9 cellular contexts compared by ENCODE assay signal in the genomic region with DNA sequence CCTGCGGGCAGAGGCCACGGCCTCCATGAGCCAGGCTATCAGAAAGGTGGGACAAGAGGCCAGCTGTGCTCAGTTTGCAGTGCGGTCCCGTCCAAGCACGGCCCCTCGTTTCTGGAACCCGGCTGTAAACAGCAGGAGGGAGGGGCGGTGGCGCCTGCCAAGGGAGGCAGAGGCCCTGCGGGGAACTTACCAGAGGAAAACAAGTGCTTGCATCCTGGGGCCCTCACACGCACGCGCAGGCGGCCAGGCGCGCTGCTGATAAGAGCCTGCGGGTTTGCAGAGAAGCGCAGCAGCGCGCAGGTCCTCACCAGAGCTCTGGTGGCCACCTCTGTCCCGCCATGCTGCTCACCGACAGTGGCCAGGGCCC. TPM values are rescaled to one million over a fixed set of nuclear protein-coding genes. Genes with fewer than 3 reads are reported as not detected.
DNase-seq lines count a peak whose midpoint lies in the region; ATAC-seq and TF ChIP-seq lines count a peak whose summit lies in the region.
"Had no signal": no experiment of that assay in that cellular context is flagged by ENCODE, and none has a peak within 500 bp of the region (broad histone marks: within the 10 kb centered on the region; RNA-seq: fewer than 3 reads in every experiment).

No MANE protein-coding gene starts in this region.

- peak overlapping the region; percentile 7 to 40 for H3K4me3 ChIP-seq in left lung

- no peaks in the 10 kb centered on the region for H3K9me3 Mint-ChIP-seq in activated naive CD4-positive, alpha-beta T cell treated with anti-CD3 and anti-CD28 coated beads, Interleukin-2, amount 50 U/mL, for 72 hours

- intact Hi-C loops in left lung (cut with DNase I), result no loop called here

- DNase-seq in DMS 273 (lab: John Stamatoyannopoulos, UW; ENCODE audit: unreplicated experiment), result peak; percentile 81
- DNase-seq in DMS 273 treated with DMSO at 0.1 percent for 48 hours (lab: John Stamatoyannopoulos, UW), result no peak
- peak in 1 of 2 donors; percentile 45 for DNase-seq in activated naive CD4-positive, alpha-beta T cell treated with anti-CD3 and anti-CD28 coated beads, Interleukin-2, amount 50 U/mL, for 72 hours (ENCODE audit: low spot score in 2 of 2)
- DNase-seq in left lung, result peak; percentile 74 to 89
- peak in 41 of 49 donors; percentile 26 to 81 (median 62) for DNase-seq in substantia nigra (lab: John Stamatoyannopoulos, UW)
- no peak for DNase-seq in mesenteric fat pad (ENCODE audit: low spot score)
- DNase-seq in cerebellar nuclear complex (lab: John Stamatoyannopoulos, UW), result no peak

- H3K4me1 ChIP-seq in left lung, result peaks cover 16 to 60% of the 10 kb centered on the region in 2 donors

- H3K36me3 ChIP-seq in left lung, result peaks cover 0 to 14% of the 10 kb centered on the region in 2 donors

- no peaks in the 10 kb centered on the region for H3K9me3 ChIP-seq in left lung

- peaks cover 0 to 25% of the 10 kb centered on the region in 2 donors for H3K27me3 ChIP-seq in left lung

- peak overlapping the region; percentile 73 to 78 for H3K27ac ChIP-seq in left lung
- H3K27ac ChIP-seq in substantia nigra (ENCODE audit: low read depth, low read length, poor library complexity, severe bottlenecking), result peak overlapping the region; percentile 86
- H3K27ac ChIP-seq: 22Rv1 had no signal

- H3K36me3 Mint-ChIP-seq in activated naive CD4-positive, alpha-beta T cell treated with anti-CD3 and anti-CD28 coated beads, Interleukin-2, amount 50 U/mL, for 72 hours, result no peaks in the 10 kb centered on the region

- no peak for TF ChIP-seq CTCF in left lung (IDR thresholded peaks at IDR 0.05)

- H3K27ac Mint-ChIP-seq in activated naive CD4-positive, alpha-beta T cell treated with anti-CD3 and anti-CD28 coated beads, Interleukin-2, amount 50 U/mL, for 72 hours, result peak overlapping the region in 1 of 2 donors; percentile 70

- ATAC-seq in activated naive CD4-positive, alpha-beta T cell treated with anti-CD3 and anti-CD28 coated beads, Interleukin-2, amount 50 U/mL, for 72 hours, result peak; percentile 44 to 74
- peak; percentile 58 for ATAC-seq in left lung
- ATAC-seq in GM21529 (IDR thresholded peaks at IDR 0.05; ENCODE audit: unreplicated experiment), result no peak

RNA-seq across cellular contexts. Expression of a gene that starts 10.7 kb away (rescaled TPM):
- total RNA-seq in activated naive CD4-positive, alpha-beta T cell treated with anti-CD3 and anti-CD28 coated beads, Interleukin-2, amount 50 U/mL, for 72 hours, result 1 to 10 TPM; 1.6 to 9.3 TPM
- total RNA-seq in left lung (10 to 100 TPM; 16.7 to 18.9 TPM), mesenteric fat pad (54.1 TPM)

RNA-seq across cellular contexts. Expression of a gene that starts 32.8 kb away (rescaled TPM):
- not detected for total RNA-seq in activated naive CD4-positive, alpha-beta T cell treated with anti-CD3 and anti-CD28 coated beads, Interleukin-2, amount 50 U/mL, for 72 hours
- 10 to 100 TPM in 1 of 2 donors, 1 to 10 TPM in 1; 8.1 to 11.6 TPM for total RNA-seq in left lung
- total RNA-seq in mesenteric fat pad, result 8.1 TPM

Comparison
In these comparisons a context has a peak if more than half of its experiments do, and no peak if none do; other contexts are left out.
1. DNase-seq: peak in DMS 273 (single experiment), left lung (2 of 2) and substantia nigra (41 of 49); none in DMS 273 treated with DMSO at 0.1 percent for 48 hours (single experiment), mesenteric fat pad (single experiment) and cerebellar nuclear complex (0 of 2).